In genomic region chr4:1508161-1509160, GRCh38 we compare ENCODE assay signal across 18 cellular contexts.
A peak's percentile ranks its signal among the peaks of the same experiment; 100 is the strongest.
DNase-seq lines count a peak whose midpoint lies in the region; ATAC-seq, FAIRE-seq and TF ChIP-seq lines count a peak whose summit lies in the region.
"Had no signal": no experiment of that assay in that cellular context is flagged by ENCODE, and none has a peak within 500 bp of the region (broad histone marks: within the 10 kb centered on the region; RNA-seq: fewer than 3 reads in every experiment).

No MANE protein-coding gene starts in this region.

- no peak overlapping the region for H3K27ac ChIP-seq in RWPE2 (ENCODE audit: poor library complexity, severe bottlenecking)

- no peaks in the 10 kb centered on the region for H3K36me3 ChIP-seq in RWPE2 (ENCODE audit: low read depth)
- H3K36me3 ChIP-seq in mucosa of descending colon (ENCODE audit: low read depth), result no peaks in the 10 kb centered on the region

- H3K9me3 Mint-ChIP-seq in chondrocyte (ENCODE audit: low read depth), result no peaks in the 10 kb centered on the region

- intact Hi-C loops in mucosa of descending colon (cut with DNase I, micrococcal nuclease), result no loop called here

- H3K27me3 Mint-ChIP-seq in chondrocyte (ENCODE audit: low read depth), result peaks cover 33% of the 10 kb centered on the region

- no peak overlapping the region for H3K4me3 ChIP-seq in RWPE2 (ENCODE audit: severe bottlenecking)
- no peak overlapping the region for H3K4me3 ChIP-seq in mucosa of descending colon

- H3K27me3 ChIP-seq in RWPE2 (ENCODE audit: insufficient read depth, poor library complexity, severe bottlenecking), result peaks cover 6% of the 10 kb centered on the region

- no peaks in the 10 kb centered on the region for H3K36me3 Mint-ChIP-seq in chondrocyte (ENCODE audit: low read depth)
- H3K36me3 Mint-ChIP-seq: CD14-positive monocyte had no signal

- H3K27ac Mint-ChIP-seq in chondrocyte (ENCODE audit: unreplicated experiment), result no peak overlapping the region
- H3K27ac Mint-ChIP-seq: CD14-positive monocyte had no signal

- TF ChIP-seq CTCF in RWPE2 (IDR thresholded peaks at IDR 0.05; ENCODE audit: poor library complexity, severe bottlenecking) (no peak), chondrocyte (IDR thresholded peaks at IDR 0.05) (no peak), mucosa of descending colon (IDR thresholded peaks at IDR 0.05) (no peak), D721Med (IDR thresholded peaks at IDR 0.05; ENCODE audit: insufficient read depth, missing control alignments) (no peak)

- H3K4me1 Mint-ChIP-seq in chondrocyte (ENCODE audit: low read depth), result no peaks in the 10 kb centered on the region
- H3K4me1 Mint-ChIP-seq: CD14-positive monocyte had no signal

- no peak overlapping the region for H3K4me3 Mint-ChIP-seq in chondrocyte (ENCODE audit: unreplicated experiment)
- H3K4me3 Mint-ChIP-seq: CD14-positive monocyte had no signal

- no peaks in the 10 kb centered on the region for H3K4me1 ChIP-seq in RWPE2 (ENCODE audit: insufficient read depth, poor library complexity, severe bottlenecking)
- peaks cover 1% of the 10 kb centered on the region for H3K4me1 ChIP-seq in mucosa of descending colon (ENCODE audit: low read depth)

- H3K9me3 ChIP-seq in RWPE2 (ENCODE audit: severe bottlenecking), result no peaks in the 10 kb centered on the region
- H3K9me3 ChIP-seq in mucosa of descending colon, result no peaks in the 10 kb centered on the region

- no peak for FAIRE-seq in D721Med (lab: Jason Lieb, UNC)
- FAIRE-seq: GM12892, H1 had no signal

- peak; percentile 4 for DNase-seq in activated naive CD4-positive, alpha-beta T cell treated with anti-CD3 and anti-CD28 coated beads, Interleukin-2, amount 50 U/mL, for 16 hours
- DNase-seq in activated naive CD4-positive, alpha-beta T cell (lab: John Stamatoyannopoulos, UW), result no peak
- DNase-seq in RWPE2 (ENCODE audit: low spot score) (peak; percentile 51), chondrocyte (ENCODE audit: low spot score) (peak; percentile 75), mucosa of descending colon (peak in 2 of 3 donors; percentile 15 to 48), D721Med (ENCODE audit: insufficient read length, low spot score) (no peak)
- DNase-seq: COR-L47, DMS153, KG1, NCI-H146, NCI-H2081 treated with DMSO at 0.1 percent for 48 hours, NCI-H510A, NCI-H774 had no signal

- ATAC-seq in RWPE2 (ENCODE audit: low read depth) (no peak), mucosa of descending colon (no peak), HG02763 (IDR thresholded peaks at IDR 0.05; ENCODE audit: unreplicated experiment) (no peak), GM21360 (IDR thresholded peaks at IDR 0.05; ENCODE audit: unreplicated experiment) (no peak)

Comparison
In these comparisons a context has a peak if more than half of its experiments do, and no peak if none do; other contexts are left out.
1. DNase-seq: peak in activated naive CD4-positive, alpha-beta T cell treated with anti-CD3 and anti-CD28 coated beads, Interleukin-2, amount 50 U/mL, for 16 hours (single experiment), RWPE2 (single experiment), chondrocyte (single experiment) and mucosa of descending colon (2 of 3); none in activated naive CD4-positive, alpha-beta T cell (0 of 4) and D721Med (single experiment).